Comparison of ENCODE assay signal across 8 cellular contexts in the genomic region with DNA sequence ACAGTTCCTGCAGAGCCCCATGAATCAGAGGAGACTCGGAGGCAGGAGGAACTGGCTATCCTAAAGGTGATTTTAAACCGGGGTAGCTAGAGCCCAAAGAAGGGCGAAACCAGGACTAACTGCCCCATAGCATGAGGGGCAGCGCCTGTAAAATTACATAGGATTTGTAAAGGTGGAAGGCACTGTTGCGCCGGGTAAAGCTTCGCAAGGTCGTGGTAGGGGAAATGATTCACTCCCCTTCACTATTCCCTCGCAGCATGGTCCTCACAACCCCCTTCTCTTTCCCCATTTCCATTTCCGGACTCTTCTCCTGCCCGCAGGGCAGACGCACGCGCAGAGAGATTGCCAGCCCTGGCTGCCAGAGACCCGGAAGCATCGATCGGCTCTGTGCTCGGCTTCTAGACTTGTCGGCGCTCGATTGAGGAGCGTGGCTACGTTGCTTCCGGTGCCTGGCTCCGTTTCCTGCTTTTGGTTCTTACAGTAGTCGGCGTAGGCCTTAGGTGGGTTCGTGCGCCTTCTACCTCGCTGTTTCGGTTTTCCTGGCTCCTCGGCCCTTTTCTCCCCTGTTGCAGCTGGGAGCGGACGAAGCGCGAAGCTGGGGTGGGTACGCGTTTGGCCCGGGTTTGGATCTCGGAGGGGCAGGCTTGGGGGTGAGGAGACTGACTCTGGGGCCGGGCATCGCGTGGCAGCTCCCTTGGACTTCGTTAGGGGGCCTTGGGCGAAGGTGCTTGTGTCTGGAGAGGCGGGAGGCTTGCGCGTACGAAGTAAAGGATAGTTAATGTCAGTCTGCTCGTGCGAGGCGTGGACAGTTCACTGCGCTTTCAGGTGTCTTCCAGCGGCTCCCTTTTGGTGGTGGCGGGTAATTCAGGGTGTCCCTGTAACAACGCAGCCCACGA.
DNase-seq lines count a peak whose midpoint lies in the region; ATAC-seq and TF ChIP-seq lines count a peak whose summit lies in the region.

A gene (plus strand): TSS at position 462 of the 896 bp plus-strand sequence. CDS start 1,677 bp downstream, outside the sequence.

- ATAC-seq in HG03196 (IDR thresholded peaks at IDR 0.05; ENCODE audit: unreplicated experiment): peak; percentile 99

- TF ChIP-seq POLR2A in GM18951 (IDR thresholded peaks at IDR 0.05; ENCODE audit: extremely low read depth, insufficient read depth, insufficient read length): peak; percentile 84

- DNase-seq in AG08395 (ENCODE audit: low spot score): peak; percentile 97
- peak; percentile 97 for DNase-seq in NCI-H345 (lab: John Stamatoyannopoulos, UW)
- DNase-seq in activated CD4-positive, CD25-positive, alpha-beta regulatory T cell (lab: John Stamatoyannopoulos, UW): peak; percentile 74 to 86 (median 84)
- peak; percentile 90 for DNase-seq in central memory CD4-positive, alpha-beta T cell
- peak; percentile 97 for DNase-seq in iris pigment epithelial cell (ENCODE audit: low read depth)
- peak; percentile 82 to 86 for DNase-seq in stimulated activated CD4-positive, alpha-beta T cell treated with anti-CD3 and anti-CD28 coated beads, Interleukin-12 subunit alpha, Interleukin-12 subunit beta, amount 100 ng/mL, for 24 hours (ENCODE audit: low read depth in 2 of 2)

- in situ Hi-C loops in GM18951 (cut with MboI; ENCODE audit: low sequenced_read_pairs, unreplicated experiment): no loop called here

Comparison
In these comparisons a context has a peak if more than half of its experiments do, and no peak if none do; other contexts are left out.
1. Peak in every context shown above with its lines: DNase-seq and ATAC-seq.